Comparison of ENCODE assay signal across 8 cellular contexts in the genomic region with DNA sequence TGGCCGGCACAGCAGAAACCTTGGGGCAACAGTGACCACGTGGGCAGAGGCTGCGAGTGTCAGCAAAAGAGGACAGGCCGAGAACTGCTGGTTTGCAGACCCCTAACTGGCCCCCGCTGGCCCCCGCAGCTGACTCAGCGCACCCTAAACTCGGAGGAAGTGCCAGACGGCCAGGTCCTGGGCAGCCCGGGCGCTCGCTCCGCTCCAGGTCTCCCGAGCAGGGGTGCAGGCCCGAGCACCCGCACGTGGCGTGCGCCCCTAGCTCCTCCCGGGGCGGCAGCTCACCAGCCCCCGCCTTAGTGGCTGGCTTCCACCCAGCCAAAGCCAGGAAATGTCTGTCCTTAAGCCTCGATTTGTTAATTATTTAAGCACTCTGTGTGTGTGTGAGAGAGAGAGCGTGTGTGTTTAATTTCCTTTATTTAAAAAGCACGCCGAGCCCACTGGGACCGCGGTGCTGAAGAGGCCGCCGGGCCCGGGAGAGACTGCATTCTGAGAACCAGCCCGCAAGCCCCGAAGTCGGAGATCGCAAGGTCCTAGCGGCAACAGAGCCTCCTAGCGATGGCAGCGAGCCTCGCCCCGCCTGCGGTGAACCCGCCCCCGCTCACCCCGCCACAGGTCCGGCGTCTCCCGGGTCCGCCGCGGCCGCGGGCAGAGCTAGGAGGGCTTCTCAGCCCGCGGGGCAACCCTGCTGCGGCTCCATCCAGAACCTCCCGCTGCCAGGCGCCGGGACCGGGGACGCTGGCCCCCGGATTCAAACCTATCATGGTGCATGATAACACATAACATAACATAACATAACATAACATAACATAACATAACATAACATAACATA. TPM values are rescaled to one million over a fixed set of nuclear protein-coding genes. Genes with fewer than 3 reads are reported as not detected.
DNase-seq lines count a peak whose midpoint lies in the region; ATAC-seq and TF ChIP-seq lines count a peak whose summit lies in the region.

No MANE protein-coding gene starts in this region.

- peaks cover 36% of the 10 kb centered on the region for H3K27me3 Mint-ChIP-seq in activated T-helper 2 cell treated with anti-CD3 and anti-CD28 coated beads, Interferon-gamma antibody, Interleukin-2, Interleukin-4, amounts not matched to agents 10 μg/mL and 5 μg/mL and 100 μg/mL, durations not matched to agents 14 hours and 24 hours and 36 hours (ENCODE audit: low read depth)
- peaks cover 27% of the 10 kb centered on the region for H3K27me3 Mint-ChIP-seq in nephron (ENCODE audit: low read depth)

- peak; percentile 66 for TF ChIP-seq CTCF in BE2C (IDR thresholded peaks at IDR 0.05; ENCODE audit: low read depth, low read length)
- peak; percentile 50 to 70 (median 62) for TF ChIP-seq CTCF in nephron (IDR thresholded peaks at IDR 0.05; ENCODE audit: unreplicated experiment in 3 of 3)

- H3K9me3 ChIP-seq in BE2C: no peaks in the 10 kb centered on the region

- peaks cover 31% of the 10 kb centered on the region for H3K4me1 Mint-ChIP-seq in activated T-helper 2 cell treated with anti-CD3 and anti-CD28 coated beads, Interferon-gamma antibody, Interleukin-2, Interleukin-4, amounts not matched to agents 10 μg/mL and 5 μg/mL and 100 μg/mL, durations not matched to agents 14 hours and 24 hours and 36 hours (ENCODE audit: low read depth)
- peaks cover 33% of the 10 kb centered on the region for H3K4me1 Mint-ChIP-seq in nephron

- H3K4me3 Mint-ChIP-seq in activated T-helper 2 cell treated with anti-CD3 and anti-CD28 coated beads, Interferon-gamma antibody, Interleukin-2, Interleukin-4, amounts not matched to agents 10 μg/mL and 5 μg/mL and 100 μg/mL, durations not matched to agents 14 hours and 24 hours and 36 hours (ENCODE audit: low read depth): peak overlapping the region; percentile 85
- peak overlapping the region; percentile 78 to 82 (median 82) for H3K4me3 Mint-ChIP-seq in nephron

- no peaks in the 10 kb centered on the region for H3K36me3 Mint-ChIP-seq in activated T-helper 2 cell treated with anti-CD3 and anti-CD28 coated beads, Interferon-gamma antibody, Interleukin-2, Interleukin-4, amounts not matched to agents 10 μg/mL and 5 μg/mL and 100 μg/mL, durations not matched to agents 14 hours and 24 hours and 36 hours (ENCODE audit: low read depth)
- no peaks in the 10 kb centered on the region for H3K36me3 Mint-ChIP-seq in nephron (ENCODE audit: low read depth)

- peak overlapping the region; percentile 70 for H3K4me3 ChIP-seq in BE2C (ENCODE audit: low read depth, low read length)

- DNase-seq in BE2C (peak; percentile 86), OCI-M1 (lab: John Stamatoyannopoulos, UW) (peak; percentile 90), fibroblast of the conjunctiva (ENCODE audit: low read depth) (peak; percentile 43)
- peak; percentile 54 for DNase-seq in activated T-helper 2 cell treated with anti-CD3 and anti-CD28 coated beads, Interferon-gamma antibody, Interleukin-2, Interleukin-4, amounts not matched to agents 10 μg/mL and 5 μg/mL and 100 μg/mL, durations not matched to agents 14 hours and 24 hours and 36 hours (ENCODE audit: low spot score)
- DNase-seq in stimulated activated naive CD4-positive, alpha-beta T cell treated with Interleukin-2 at 50 U/mL for 16 hours (lab: John Stamatoyannopoulos, UW): peak; percentile 61

- ATAC-seq in GM19025 (IDR thresholded peaks at IDR 0.05; ENCODE audit: low read depth, unreplicated experiment): peak; percentile 95
- ATAC-seq in HG03280 (IDR thresholded peaks at IDR 0.05; ENCODE audit: unreplicated experiment): peak; percentile 86

- H3K27me3 ChIP-seq in BE2C: no peaks in the 10 kb centered on the region

- no peaks in the 10 kb centered on the region for H3K36me3 ChIP-seq in BE2C

- intact Hi-C loops in activated T-helper 2 cell treated with anti-CD3 and anti-CD28 coated beads, Interferon-gamma antibody, Interleukin-2, Interleukin-4, amounts not matched to agents 10 μg/mL and 5 μg/mL and 100 μg/mL, durations not matched to agents 14 hours and 24 hours and 36 hours (cut with micrococcal nuclease): loop anchor here (5.0 kb wide), 1 partner anchor 51 kb away; no protein-coding TSS in a partner anchor

- H3K27ac Mint-ChIP-seq in activated T-helper 2 cell treated with anti-CD3 and anti-CD28 coated beads, Interferon-gamma antibody, Interleukin-2, Interleukin-4, amounts not matched to agents 10 μg/mL and 5 μg/mL and 100 μg/mL, durations not matched to agents 14 hours and 24 hours and 36 hours: peak overlapping the region; percentile 85
- peak overlapping the region; percentile 25 to 54 (median 40) for H3K27ac Mint-ChIP-seq in nephron

- no peaks in the 10 kb centered on the region for H3K9me3 Mint-ChIP-seq in activated T-helper 2 cell treated with anti-CD3 and anti-CD28 coated beads, Interferon-gamma antibody, Interleukin-2, Interleukin-4, amounts not matched to agents 10 μg/mL and 5 μg/mL and 100 μg/mL, durations not matched to agents 14 hours and 24 hours and 36 hours
- H3K9me3 Mint-ChIP-seq in nephron: no peaks in the 10 kb centered on the region

- H3K4me1 ChIP-seq in BE2C: no peaks in the 10 kb centered on the region

RNA-seq across cellular contexts. Expression of gene CDKN2AIP, which starts 45.9 kb away (rescaled TPM):
- 28.4 TPM for polyA plus RNA-seq in BE2C (2012; ENCODE audit: insufficient read depth, insufficient read length, low read depth)
- total RNA-seq in activated T-helper 2 cell treated with anti-CD3 and anti-CD28 coated beads, Interferon-gamma antibody, Interleukin-2, Interleukin-4, amounts not matched to agents 10 μg/mL and 5 μg/mL and 100 μg/mL, durations not matched to agents 14 hours and 24 hours and 36 hours: 23.3 and 25.3 TPM in 2 replicates

Comparison
In these comparisons a context has a peak if more than half of its experiments do, and no peak if none do; other contexts are left out.
1. Peak in every context shown above with its lines: DNase-seq, ATAC-seq and H3K4me3 ChIP-seq.